ENCODE assay signal across 11 cellular contexts in the genomic region with DNA sequence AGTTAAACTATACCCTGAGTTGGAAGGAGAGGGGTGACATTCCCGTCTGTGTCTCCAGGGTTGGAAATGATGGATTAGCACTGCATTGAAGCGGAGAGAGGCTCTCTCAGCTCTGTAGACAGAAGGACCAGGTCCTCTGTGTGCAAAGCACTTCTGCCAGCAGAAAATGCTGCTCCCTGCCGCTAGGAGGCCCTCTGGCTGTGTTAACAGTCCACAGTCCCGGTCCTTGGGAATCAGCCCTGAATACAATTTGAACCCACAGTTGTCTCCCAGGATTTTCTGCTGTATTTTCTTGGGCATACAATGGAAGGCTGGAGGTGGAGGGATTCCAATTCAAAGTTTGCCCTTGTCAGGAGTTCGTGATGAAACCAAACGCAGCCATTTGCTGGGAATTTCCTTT.
DNase-seq lines count a peak whose midpoint lies in the region; ATAC-seq and TF ChIP-seq lines count a peak whose summit lies in the region.
"Had no signal": no experiment of that assay in that cellular context is flagged by ENCODE, and none has a peak within 500 bp of the region (broad histone marks: within the 10 kb centered on the region; RNA-seq: fewer than 3 reads in every experiment).

No MANE protein-coding gene starts in this region.

- TF ChIP-seq CTCF in 22Rv1 (IDR thresholded peaks at IDR 0.05) (peak; percentile 74), DOHH2 (IDR thresholded peaks at IDR 0.05; ENCODE audit: low read depth, low read length, poor library complexity, severe bottlenecking) (peak; percentile 80), kidney epithelial cell (IDR thresholded peaks at IDR 0.05; ENCODE audit: insufficient read depth, low read length, poor library complexity, severe bottlenecking) (peak; percentile 20), GM10248 (IDR thresholded peaks at IDR 0.05; ENCODE audit: control extremely low read depth, extremely low read depth, low read depth, missing control alignments) (no peak)

- no peaks in the 10 kb centered on the region for H3F3A ChIP-seq in DOHH2 (ENCODE audit: control insufficient read depth, insufficient read depth)

- H3K4me3 ChIP-seq in DOHH2 (ENCODE audit: low read length): no peak overlapping the region
- no peak overlapping the region for H3K4me3 ChIP-seq in kidney epithelial cell (ENCODE audit: low read depth, low read length)

- POLR2A ChIA-PET in GM10248 (lab: Yijun Ruan, JAX): no interaction called here

- ATAC-seq in HG02970 (IDR thresholded peaks at IDR 0.05; ENCODE audit: low FRiP score, unreplicated experiment) (no peak), HG03354 (IDR thresholded peaks at IDR 0.05; ENCODE audit: poor library complexity, severe bottlenecking, unreplicated experiment) (no peak)
- ATAC-seq: right cardiac atrium had no signal

- no peaks in the 10 kb centered on the region for H3K9me3 ChIP-seq in DOHH2 (ENCODE audit: control insufficient read depth, insufficient read depth, low read length)

- H3K9me2 ChIP-seq in DOHH2 (replicated peaks; ENCODE audit: control insufficient read depth, low read length): no peaks in the 10 kb centered on the region

- H4K20me1 ChIP-seq in DOHH2 (ENCODE audit: control insufficient read depth, insufficient read depth, low read depth, low read length): no peaks in the 10 kb centered on the region

- no peak overlapping the region for H3K4me2 ChIP-seq in DOHH2 (ENCODE audit: low read length)

- DNase-seq in RKO (ENCODE audit: low spot score): peak; percentile 28
- no peak for DNase-seq in kidney epithelial cell (ENCODE audit: low read depth)
- no peak for DNase-seq in GM10248 (ENCODE audit: extremely low spot score)
- DNase-seq in ureter (ENCODE audit: low spot score): no peak
- DNase-seq: activated naive CD4-positive, alpha-beta T cell; NCI-H1694 treated with DMSO at 0.1 percent for 48 hours had no signal

- H3K36me3 ChIP-seq in DOHH2 (ENCODE audit: control insufficient read depth, low read length): no peaks in the 10 kb centered on the region
- no peaks in the 10 kb centered on the region for H3K36me3 ChIP-seq in kidney epithelial cell (ENCODE audit: control insufficient read depth, insufficient read depth, low read length)

- H3K27ac ChIP-seq in 22Rv1: no peak overlapping the region
- H3K27ac ChIP-seq in DOHH2 (ENCODE audit: low read depth, low read length): no peak overlapping the region

- H3K4me1 ChIP-seq in DOHH2 (ENCODE audit: control insufficient read depth, low read length): no peaks in the 10 kb centered on the region

- H3K79me2 ChIP-seq in DOHH2 (ENCODE audit: control insufficient read depth, low read length): no peaks in the 10 kb centered on the region

- H3K27me3 ChIP-seq in DOHH2 (ENCODE audit: control insufficient read depth, low read length) (no peaks in the 10 kb centered on the region), kidney epithelial cell (ENCODE audit: control insufficient read depth, insufficient read depth, low read length) (no peaks in the 10 kb centered on the region)

- CTCF ChIA-PET in GM10248 (lab: Yijun Ruan, JAX): no interaction called here
